ENCODE assay signal across 16 cellular contexts in the genomic region with DNA sequence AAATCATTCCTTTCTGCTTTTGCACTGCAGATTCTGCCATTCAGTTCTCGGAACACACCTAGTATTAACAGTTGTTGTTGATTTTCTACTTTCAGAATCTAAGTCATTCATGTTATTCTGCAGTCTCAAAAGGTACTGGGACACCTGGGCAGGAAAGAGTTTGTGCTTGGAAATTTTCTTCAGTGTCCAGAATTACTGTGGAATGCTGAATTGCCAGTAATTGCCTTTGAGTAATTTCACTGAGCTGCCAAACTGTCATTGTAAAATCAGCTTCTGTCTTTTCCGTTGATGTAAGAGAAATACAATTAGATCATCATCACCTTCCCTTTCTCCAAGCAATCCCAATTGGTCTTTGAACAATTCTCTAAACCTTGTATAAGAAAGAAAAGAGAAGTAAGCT.
"Had no signal": no experiment of that assay in that cellular context is flagged by ENCODE, and none has a peak within 500 bp of the region (broad histone marks: within the 10 kb centered on the region; RNA-seq: fewer than 3 reads in every experiment).

No MANE protein-coding gene starts in this region.

- H3K4me3 ChIP-seq: breast epithelium, gastrocnemius medialis, right atrium auricular region, skin epidermis, upper lobe of left lung had no signal

- DNase-seq: activated CD4-positive, alpha-beta T cell treated with anti-CD3 and anti-CD28 coated beads, Interleukin-2, amount 10 ng/mL, durations not matched to agents 24 days and 14 days; activated CD4-positive, CD25-positive, alpha-beta regulatory T cell; activated CD8-positive, alpha-beta memory T cell treated with anti-CD3 and anti-CD28 coated beads, Interleukin-2, amount 50 U/mL, for 48 hours; activated naive CD8-positive, alpha-beta T cell treated with anti-CD3 and anti-CD28 coated beads, Interleukin-2, amount 10 ng/mL, durations not matched to agents 7 days and 5 days; dermis blood vessel endothelial cell; gastrocnemius medialis; natural killer cell; nucleus accumbens; stimulated activated CD4-positive, alpha-beta T cell treated with anti-CD3 and anti-CD28 coated beads, Interleukin-4, amount 100 ng/mL, for 24 hours; stimulated activated naive CD4-positive, alpha-beta T cell treated with Interleukin-2 at 50 U/mL for 16 hours; T-helper 2 cell; upper lobe of left lung had no signal

- H3K9me3 Mint-ChIP-seq: activated CD4-positive, alpha-beta T cell treated with anti-CD3 and anti-CD28 coated beads, Interleukin-2, amount 10 ng/mL, durations not matched to agents 24 days and 14 days; natural killer cell had no signal

- H3K36me3 Mint-ChIP-seq: natural killer cell had no signal

- H3K9me3 ChIP-seq: breast epithelium, gastrocnemius medialis, right atrium auricular region, upper lobe of left lung had no signal

- H3K27me3 ChIP-seq: breast epithelium, gastrocnemius medialis, right atrium auricular region, upper lobe of left lung had no signal

- H3K4me3 Mint-ChIP-seq: activated CD4-positive, alpha-beta T cell treated with anti-CD3 and anti-CD28 coated beads, Interleukin-2, amount 10 ng/mL, durations not matched to agents 24 days and 14 days; activated naive CD8-positive, alpha-beta T cell treated with anti-CD3 and anti-CD28 coated beads, Interleukin-2, amount 10 ng/mL, durations not matched to agents 7 days and 5 days; natural killer cell had no signal

- H3K4me1 ChIP-seq: breast epithelium, gastrocnemius medialis, right atrium auricular region, upper lobe of left lung had no signal

- H3K27ac Mint-ChIP-seq: activated CD4-positive, alpha-beta T cell treated with anti-CD3 and anti-CD28 coated beads, Interleukin-2, amount 10 ng/mL, durations not matched to agents 24 days and 14 days; activated naive CD8-positive, alpha-beta T cell treated with anti-CD3 and anti-CD28 coated beads, Interleukin-2, amount 10 ng/mL, durations not matched to agents 7 days and 5 days; natural killer cell had no signal

- H3K36me3 ChIP-seq: breast epithelium, gastrocnemius medialis, upper lobe of left lung had no signal

- H3K27ac ChIP-seq: breast epithelium, gastrocnemius medialis, right atrium auricular region, upper lobe of left lung had no signal

- ATAC-seq: left lobe of liver, natural killer cell had no signal
